ENCODE assay signal across 23 cellular contexts in genomic region chr20:23475395-23475794, GRCh38. TPM values are rescaled to one million over a fixed set of nuclear protein-coding genes. Genes with fewer than 3 reads are reported as not detected.
"Had no signal": no experiment of that assay in that cellular context is flagged by ENCODE, and none has a peak within 500 bp of the region (broad histone marks: within the 10 kb centered on the region; RNA-seq: fewer than 3 reads in every experiment).

No MANE protein-coding gene starts in this region.

- H3K4me2 ChIP-seq: KMS-11, SK-N-SH had no signal

- H3K9me3 ChIP-seq: SK-N-SH had no signal

- H3K27ac ChIP-seq: HL-60, KMS-11, RWPE1 had no signal

- DNase-seq: IMR-90, Kasumi-1, MM.1S, NCI-H1092 treated with DMSO at 0.1 percent for 48 hours, NCI-H1436, NCI-H187, NCI-H2029, NCI-H2081 treated with DMSO at 0.1 percent for 48 hours, NCI-H2171, NCI-H226, NCI-H446, NCI-H510A, NCI-H524 treated with DMSO at 0.1 percent for 48 hours, NCI-H69, NCI-H774, SHP77, SK-N-SH, SW 1271 had no signal

- H3K9ac ChIP-seq: KMS-11, SK-N-SH had no signal

RNA-seq across cellular contexts. Expression of gene CST8, which starts 15.5 kb away (rescaled TPM):
- total RNA-seq: IMR-90, M059J, SK-MEL-5 had no signal
- polyA plus RNA-seq: IMR-90, SK-N-SH had no signal

RNA-seq across cellular contexts. Expression of gene CST11, which starts 22.7 kb away (rescaled TPM):
- total RNA-seq: IMR-90, M059J, SK-MEL-5 had no signal
- polyA plus RNA-seq: IMR-90, SK-N-SH had no signal

RNA-seq across cellular contexts. Expression of gene CSTL1, which starts 35.9 kb away (rescaled TPM):
- total RNA-seq: IMR-90, M059J, SK-MEL-5 had no signal
- polyA plus RNA-seq: IMR-90, SK-N-SH had no signal
